Comparison of ENCODE assay signal across 8 cellular contexts in the genomic region with DNA sequence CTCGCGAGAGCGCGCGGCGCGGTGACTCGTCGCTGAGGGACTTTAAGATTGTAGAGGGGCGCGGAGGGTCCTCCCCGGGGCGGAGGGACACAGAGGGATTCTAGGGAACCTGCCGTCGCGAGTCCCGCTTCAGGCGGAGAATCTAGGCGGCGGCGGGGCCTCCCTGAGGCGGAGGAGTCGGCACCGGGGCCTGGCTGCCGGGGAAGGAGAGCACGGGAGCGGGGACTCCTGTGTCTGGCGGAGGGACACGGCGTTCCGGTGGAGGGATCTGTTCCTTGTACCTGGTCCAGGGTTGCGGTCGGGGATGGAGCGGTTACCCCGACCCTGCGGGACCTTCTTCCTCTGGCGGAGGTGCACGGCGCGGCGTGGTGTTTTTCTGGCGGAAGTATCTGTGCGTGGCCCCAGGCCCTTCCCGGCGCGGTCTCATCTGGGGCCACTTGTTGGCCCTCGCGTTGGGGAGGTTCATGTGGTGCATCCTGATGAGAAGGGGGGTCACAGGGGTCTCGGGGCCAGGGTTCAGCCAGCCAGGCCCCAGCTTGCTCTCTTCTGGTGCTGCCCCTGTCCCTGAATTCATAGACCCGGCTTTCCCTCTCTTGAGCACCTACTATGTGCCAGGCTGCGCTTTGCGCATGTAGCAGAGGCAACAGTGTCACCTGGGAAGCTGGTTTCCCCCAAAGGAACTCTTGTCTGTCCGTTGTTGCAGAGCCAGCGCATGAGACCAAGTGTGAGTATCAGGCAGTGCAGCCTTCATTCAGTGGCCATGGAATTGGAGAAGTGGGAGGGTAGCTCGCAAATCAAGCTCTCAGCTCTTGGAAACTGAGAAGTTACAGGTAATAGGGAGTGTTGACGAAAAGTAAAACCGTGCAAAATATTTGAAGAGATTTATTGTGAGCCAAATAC. TPM values are rescaled to one million over a fixed set of nuclear protein-coding genes. Genes with fewer than 3 reads are reported as not detected.
DNase-seq lines count a peak whose midpoint lies in the region; ATAC-seq and TF ChIP-seq lines count a peak whose summit lies in the region.

No MANE protein-coding gene starts in this region.

- H3K9me3 ChIP-seq in OCI-LY3 (ENCODE audit: insufficient read depth, low read length) (no peaks in the 10 kb centered on the region), esophagus muscularis mucosa (no peaks in the 10 kb centered on the region)

- peaks cover 48% of the 10 kb centered on the region for H3K4me1 Mint-ChIP-seq in activated T-cell treated with anti-CD3 and anti-CD28 coated beads, Interleukin-2, amount 50 U/mL, for 4 hours (ENCODE audit: low read depth)
- H3K4me1 Mint-ChIP-seq in naive B cell = peaks cover 34 to 66% (median 56%) of the 10 kb centered on the region in 3 donors
- H3K4me1 Mint-ChIP-seq in stimulated activated memory B cell treated with anti-CD40 and anti-IgM and Interleukin-4, amounts not matched to agents 10 μg/mL and 1 μg/mL and 100 μg/mL, for 72 hours = peaks cover 45% of the 10 kb centered on the region

- peak overlapping the region; percentile 78 for H3K27ac ChIP-seq in OCI-LY3 (ENCODE audit: low read length)
- H3K27ac ChIP-seq in esophagus muscularis mucosa (replicated peaks in 1 of 4) = peak overlapping the region; percentile 94 to 99 (median 98)

- no peaks in the 10 kb centered on the region for H3K9me3 Mint-ChIP-seq in activated T-cell treated with anti-CD3 and anti-CD28 coated beads, Interleukin-2, amount 50 U/mL, for 4 hours
- peaks cover 0 to 2% (median 0%) of the 10 kb centered on the region in 7 donors for H3K9me3 Mint-ChIP-seq in naive B cell
- no peaks in the 10 kb centered on the region for H3K9me3 Mint-ChIP-seq in stimulated activated memory B cell treated with anti-CD40 and anti-IgM and Interleukin-4, amounts not matched to agents 10 μg/mL and 1 μg/mL and 100 μg/mL, for 72 hours

- intact Hi-C loops in esophagus muscularis mucosa (cut with DNase I) = loop anchor here (5.0 to 10.0 kb wide), 2 partner anchors 143 to 191 kb away; a partner anchor contains a TSS

- peak overlapping the region; percentile 94 for H3K4me3 Mint-ChIP-seq in activated T-cell treated with anti-CD3 and anti-CD28 coated beads, Interleukin-2, amount 50 U/mL, for 4 hours
- H3K4me3 Mint-ChIP-seq in naive B cell = peak overlapping the region; percentile 91 to 98 (median 96)
- peak overlapping the region; percentile 86 for H3K4me3 Mint-ChIP-seq in stimulated activated memory B cell treated with anti-CD40 and anti-IgM and Interleukin-4, amounts not matched to agents 10 μg/mL and 1 μg/mL and 100 μg/mL, for 72 hours

- TF ChIP-seq CTCF in OCI-LY3 (IDR thresholded peaks at IDR 0.05; ENCODE audit: low read depth, low read length) = no peak
- TF ChIP-seq CTCF in esophagus muscularis mucosa (IDR thresholded peaks at IDR 0.05) = no peak

- H3K27me3 ChIP-seq in OCI-LY3 (ENCODE audit: low read depth, low read length) (no peaks in the 10 kb centered on the region), esophagus muscularis mucosa (no peaks in the 10 kb centered on the region)

- H2AFZ ChIP-seq in OCI-LY3 (ENCODE audit: low read depth, low read length) = peak overlapping the region; percentile 85

- peak; percentile 51 for ATAC-seq in GM21526 (IDR thresholded peaks at IDR 0.05; ENCODE audit: low FRiP score, unreplicated experiment)
- peak; percentile 59 to 61 for ATAC-seq in activated T-cell treated with anti-CD3 and anti-CD28 coated beads, Interleukin-2, amount 50 U/mL, for 4 hours
- peak; percentile 48 to 51 for ATAC-seq in naive B cell (ENCODE audit: low read depth in 2 of 2)
- ATAC-seq in stimulated activated memory B cell treated with anti-CD40 and anti-IgM and Interleukin-4, amounts not matched to agents 10 μg/mL and 1 μg/mL and 100 μg/mL, for 72 hours = peak; percentile 68

- H3K27ac Mint-ChIP-seq in naive B cell = peak overlapping the region; percentile 95 to 99 (median 96)
- H3K27ac Mint-ChIP-seq in stimulated activated memory B cell treated with anti-CD40 and anti-IgM and Interleukin-4, amounts not matched to agents 10 μg/mL and 1 μg/mL and 100 μg/mL, for 72 hours = peak overlapping the region; percentile 90

- peak overlapping the region; percentile 95 for H3K4me2 ChIP-seq in OCI-LY3 (ENCODE audit: low read length)

- H3K9ac ChIP-seq in OCI-LY3 (ENCODE audit: low read length) = peak overlapping the region; percentile 94

- H3K4me3 ChIP-seq in OCI-LY3 (ENCODE audit: low read length) = peak overlapping the region; percentile 96
- peak overlapping the region; percentile 73 to 98 (median 82) for H3K4me3 ChIP-seq in esophagus muscularis mucosa

- DNase-seq in DMS114 treated with DMSO at 0.1 percent for 48 hours (lab: John Stamatoyannopoulos, UW; ENCODE audit: unreplicated experiment) (peak; percentile 60), HuH-7 (ENCODE audit: low spot score) (peak; percentile 77), esophagus muscularis mucosa (ENCODE audit: extremely low spot score) (peak; percentile 93), naive B cell (peak; percentile 73)
- peak; percentile 67 for DNase-seq in activated T-cell treated with anti-CD3 and anti-CD28 coated beads, Interleukin-2, amount 50 U/mL, for 4 hours

- no peak for TF ChIP-seq EP300 in esophagus muscularis mucosa (IDR thresholded peaks at IDR 0.05)

- peaks cover 3% of the 10 kb centered on the region for H3K36me3 Mint-ChIP-seq in activated T-cell treated with anti-CD3 and anti-CD28 coated beads, Interleukin-2, amount 50 U/mL, for 4 hours (ENCODE audit: insufficient read depth)
- no peaks in the 10 kb centered on the region for H3K36me3 Mint-ChIP-seq in naive B cell
- H3K36me3 Mint-ChIP-seq in stimulated activated memory B cell treated with anti-CD40 and anti-IgM and Interleukin-4, amounts not matched to agents 10 μg/mL and 1 μg/mL and 100 μg/mL, for 72 hours = peaks cover 17% of the 10 kb centered on the region

- H4K20me1 ChIP-seq in OCI-LY3 (ENCODE audit: insufficient read depth, low read length) = peaks cover 42% of the 10 kb centered on the region

- peaks cover 20% of the 10 kb centered on the region for H3K4me1 ChIP-seq in OCI-LY3 (ENCODE audit: low read length)
- H3K4me1 ChIP-seq in esophagus muscularis mucosa = peaks cover 33 to 42% (median 38%) of the 10 kb centered on the region in 4 donors

- no peaks in the 10 kb centered on the region for H3K27me3 Mint-ChIP-seq in activated T-cell treated with anti-CD3 and anti-CD28 coated beads, Interleukin-2, amount 50 U/mL, for 4 hours (ENCODE audit: low read depth)
- no peaks in the 10 kb centered on the region for H3K27me3 Mint-ChIP-seq in naive B cell
- H3K27me3 Mint-ChIP-seq in stimulated activated memory B cell treated with anti-CD40 and anti-IgM and Interleukin-4, amounts not matched to agents 10 μg/mL and 1 μg/mL and 100 μg/mL, for 72 hours = no peaks in the 10 kb centered on the region

- no peak for TF ChIP-seq POLR2A in esophagus muscularis mucosa (IDR thresholded peaks at IDR 0.05; ENCODE audit: low read depth)

- 7% methylated on average over 21 of the region's 57 CpGs for WGBS in esophagus muscularis mucosa

- peaks cover 58% of the 10 kb centered on the region for H3K79me2 ChIP-seq in OCI-LY3 (ENCODE audit: low read length)

- peaks cover 22% of the 10 kb centered on the region for H3K36me3 ChIP-seq in OCI-LY3 (replicated peaks; ENCODE audit: low read depth, low read length)
- H3K36me3 ChIP-seq in esophagus muscularis mucosa = peaks cover 5 to 30% (median 18%) of the 10 kb centered on the region in 4 donors

RNA-seq across cellular contexts. Expression of a gene that starts 0.6 kb away (rescaled TPM):
- total RNA-seq in activated T-cell treated with anti-CD3 and anti-CD28 coated beads, Interleukin-2, amount 50 U/mL, for 4 hours = 1 to 10 TPM; 4.6 to 6.3 (median 5.7) TPM
- 1 to 10 TPM; 3.7 to 5.3 (median 4.5) TPM for total RNA-seq in esophagus muscularis mucosa
- 1 to 10 TPM in 5 of 6 donors, under 1 TPM in 1; 0.19 to 3.8 (median 2.2) TPM for polyA plus RNA-seq in naive B cell (ENCODE audit: low read depth in 6 of 6)

RNA-seq across cellular contexts. Expression of a gene that starts 41.5 kb away (rescaled TPM):
- under 1 TPM in 2 of 3 donors, not detected in 1; 0.16 to 0.18 TPM for total RNA-seq in activated T-cell treated with anti-CD3 and anti-CD28 coated beads, Interleukin-2, amount 50 U/mL, for 4 hours
- 1 to 10 TPM in 1 of 4 donors, under 1 TPM in 1, not detected in 2; 0.40 to 1.7 TPM for total RNA-seq in esophagus muscularis mucosa
- not detected for polyA plus RNA-seq in naive B cell (ENCODE audit: low read depth in 6 of 6)

Comparison
In these comparisons a context has a peak if more than half of its experiments do, and no peak if none do; other contexts are left out.
1. Peak in every context shown above with its lines: DNase-seq, ATAC-seq, H3K4me3 ChIP-seq and H3K27ac ChIP-seq.